ENCODE assay signal across 1 cellular context in the genomic region with DNA sequence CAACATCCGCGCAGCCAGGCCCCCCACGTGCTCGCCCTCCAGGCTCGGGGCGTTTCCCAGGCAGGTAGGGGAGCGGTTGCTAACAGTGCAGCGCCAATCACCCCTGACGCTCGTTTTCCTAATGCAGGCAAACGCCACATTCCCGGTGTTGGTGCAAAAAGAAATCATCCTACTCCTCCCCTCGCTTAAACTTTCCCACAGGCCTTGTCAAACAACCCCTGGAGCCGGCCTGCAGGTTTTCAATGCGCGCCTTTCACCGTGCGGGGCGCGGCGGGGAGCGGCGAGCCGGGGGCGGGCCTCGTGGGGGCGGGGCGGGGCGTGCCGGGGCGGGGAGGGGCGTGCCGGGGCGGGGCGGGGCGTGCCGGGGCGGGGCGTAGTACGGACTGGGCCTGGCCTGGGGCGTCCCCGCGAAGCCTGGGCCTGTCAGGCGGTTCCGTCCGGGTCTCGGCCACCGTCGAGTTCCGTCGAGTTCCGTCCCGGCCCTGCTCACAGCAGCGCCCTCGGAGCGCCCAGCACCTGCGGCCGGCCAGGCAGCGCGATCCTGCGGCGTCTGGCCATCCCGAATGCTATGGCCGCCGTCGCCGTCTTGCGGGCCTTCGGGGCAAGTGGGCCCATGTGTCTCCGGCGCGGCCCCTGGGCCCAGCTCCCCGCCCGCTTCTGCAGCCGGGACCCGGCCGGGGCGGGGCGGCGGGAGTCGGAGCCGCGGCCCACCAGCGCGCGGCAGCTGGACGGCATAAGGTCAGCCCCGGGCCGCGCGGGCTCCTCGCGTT.
TF ChIP-seq lines count a peak whose summit lies in the region.

A gene with protein sequence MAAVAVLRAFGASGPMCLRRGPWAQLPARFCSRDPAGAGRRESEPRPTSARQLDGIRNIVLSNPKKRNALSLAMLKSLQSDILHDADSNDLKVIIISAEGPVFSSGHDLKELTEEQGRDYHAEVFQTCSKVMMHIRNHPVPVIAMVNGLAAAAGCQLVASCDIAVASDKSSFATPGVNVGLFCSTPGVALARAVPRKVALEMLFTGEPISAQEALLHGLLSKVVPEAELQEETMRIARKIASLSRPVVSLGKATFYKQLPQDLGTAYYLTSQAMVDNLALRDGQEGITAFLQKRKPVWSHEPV (plus strand): TSS at position 374 of the 770 bp plus-strand sequence. CDS start 195 bp downstream, at position 569.

TF ChIP-seq in K562, 482 proteins besides CTCF, POLR2A, EP300 and RAD21 (continued from another document and continues in another):
- TF ChIP-seq, protein P1, sequence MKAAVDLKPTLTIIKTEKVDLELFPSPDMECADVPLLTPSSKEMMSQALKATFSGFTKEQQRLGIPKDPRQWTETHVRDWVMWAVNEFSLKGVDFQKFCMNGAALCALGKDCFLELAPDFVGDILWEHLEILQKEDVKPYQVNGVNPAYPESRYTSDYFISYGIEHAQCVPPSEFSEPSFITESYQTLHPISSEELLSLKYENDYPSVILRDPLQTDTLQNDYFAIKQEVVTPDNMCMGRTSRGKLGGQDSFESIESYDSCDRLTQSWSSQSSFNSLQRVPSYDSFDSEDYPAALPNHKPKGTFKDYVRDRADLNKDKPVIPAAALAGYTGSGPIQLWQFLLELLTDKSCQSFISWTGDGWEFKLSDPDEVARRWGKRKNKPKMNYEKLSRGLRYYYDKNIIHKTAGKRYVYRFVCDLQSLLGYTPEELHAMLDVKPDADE (conservative IDR thresholded peaks at IDR 0.05; ENCODE audit: control insufficient read depth, low read depth, low read length): no peak
- TF ChIP-seq, protein P2, sequence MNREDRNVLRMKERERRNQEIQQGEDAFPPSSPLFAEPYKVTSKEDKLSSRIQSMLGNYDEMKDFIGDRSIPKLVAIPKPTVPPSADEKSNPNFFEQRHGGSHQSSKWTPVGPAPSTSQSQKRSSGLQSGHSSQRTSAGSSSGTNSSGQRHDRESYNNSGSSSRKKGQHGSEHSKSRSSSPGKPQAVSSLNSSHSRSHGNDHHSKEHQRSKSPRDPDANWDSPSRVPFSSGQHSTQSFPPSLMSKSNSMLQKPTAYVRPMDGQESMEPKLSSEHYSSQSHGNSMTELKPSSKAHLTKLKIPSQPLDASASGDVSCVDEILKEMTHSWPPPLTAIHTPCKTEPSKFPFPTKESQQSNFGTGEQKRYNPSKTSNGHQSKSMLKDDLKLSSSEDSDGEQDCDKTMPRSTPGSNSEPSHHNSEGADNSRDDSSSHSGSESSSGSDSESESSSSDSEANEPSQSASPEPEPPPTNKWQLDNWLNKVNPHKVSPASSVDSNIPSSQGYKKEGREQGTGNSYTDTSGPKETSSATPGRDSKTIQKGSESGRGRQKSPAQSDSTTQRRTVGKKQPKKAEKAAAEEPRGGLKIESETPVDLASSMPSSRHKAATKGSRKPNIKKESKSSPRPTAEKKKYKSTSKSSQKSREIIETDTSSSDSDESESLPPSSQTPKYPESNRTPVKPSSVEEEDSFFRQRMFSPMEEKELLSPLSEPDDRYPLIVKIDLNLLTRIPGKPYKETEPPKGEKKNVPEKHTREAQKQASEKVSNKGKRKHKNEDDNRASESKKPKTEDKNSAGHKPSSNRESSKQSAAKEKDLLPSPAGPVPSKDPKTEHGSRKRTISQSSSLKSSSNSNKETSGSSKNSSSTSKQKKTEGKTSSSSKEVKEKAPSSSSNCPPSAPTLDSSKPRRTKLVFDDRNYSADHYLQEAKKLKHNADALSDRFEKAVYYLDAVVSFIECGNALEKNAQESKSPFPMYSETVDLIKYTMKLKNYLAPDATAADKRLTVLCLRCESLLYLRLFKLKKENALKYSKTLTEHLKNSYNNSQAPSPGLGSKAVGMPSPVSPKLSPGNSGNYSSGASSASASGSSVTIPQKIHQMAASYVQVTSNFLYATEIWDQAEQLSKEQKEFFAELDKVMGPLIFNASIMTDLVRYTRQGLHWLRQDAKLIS (CRISPR knock-in tag; IDR thresholded peaks at IDR 0.05): 0 out of 2 replicates have a peak, but pooled peaks have one; percentile 53
- TF ChIP-seq KLF1 (tag; IDR thresholded peaks at IDR 0.05) (0 out of 2 replicates have a peak, but pooled peaks have one; percentile 30), GATA2 (CRISPR knock-in tag; IDR thresholded peaks at IDR 0.05) (no peak), RBM14 (IDR thresholded peaks at IDR 0.05; ENCODE audit: borderline replicate concordance, insufficient read depth, low read depth, low read length) (no peak), NFIC (IDR thresholded peaks at IDR 0.05) (peak; percentile 65), ZNF584 (CRISPR knock-in tag; IDR thresholded peaks at IDR 0.05; ENCODE audit: low read depth) (peak; percentile 48; the same call in 1 of the 2 replicates), ARID2 (IDR thresholded peaks at IDR 0.05) (no peak), KDM2B (CRISPR knock-in tag; IDR thresholded peaks at IDR 0.05) (0 out of 2 replicates have a peak, but pooled peaks have one; percentile 76), PRPF4 (IDR thresholded peaks at IDR 0.05; ENCODE audit: insufficient read depth, low read depth, low read length, poor library complexity, severe bottlenecking) (no peak), POLR2H (tag; IDR thresholded peaks at IDR 0.05; ENCODE audit: low read depth) (no peak), KLF16 (IDR thresholded peaks at IDR 0.05) (no peak), TRIM28 (IDR thresholded peaks at IDR 0.05) (no peak), CBFA2T3 (IDR thresholded peaks at IDR 0.05) (no peak), ZNF668 (CRISPR knock-in tag; IDR thresholded peaks at IDR 0.05) (no peak), ZNF24 (IDR thresholded peaks at IDR 0.05) (no peak), MTA3 (IDR thresholded peaks at IDR 0.05; ENCODE audit: borderline replicate concordance) (peak; percentile 24; the same call in 1 of the 2 replicates), SUPT5H (IDR thresholded peaks at IDR 0.05) (peak; percentile 53), EWSR1 (IDR thresholded peaks at IDR 0.05; ENCODE audit: borderline replicate concordance, low read depth, partially characterized antibody) (no peak), TCFL5 (CRISPR knock-in tag; conservative IDR thresholded peaks at IDR 0.05) (no peak), NR4A1 (CRISPR knock-in tag; IDR thresholded peaks at IDR 0.05) (no peak), NR4A1 (tag; IDR thresholded peaks at IDR 0.05) (peak; percentile 74), KAT8 (IDR thresholded peaks at IDR 0.05; ENCODE audit: low read depth) (no peak), PURB (CRISPR knock-in tag; IDR thresholded peaks at IDR 0.05; ENCODE audit: low read depth) (no peak), NELFE (IDR thresholded peaks at IDR 0.05; ENCODE audit: insufficient read depth, insufficient read length) (no peak), ZNF431 (CRISPR knock-in tag; IDR thresholded peaks at IDR 0.05) (peak; percentile 71), PHF20 (IDR thresholded peaks at IDR 0.05; ENCODE audit: partially characterized antibody) (peak; percentile 80), NUFIP1 (IDR thresholded peaks at IDR 0.05; ENCODE audit: partially characterized antibody) (no peak), ZBTB7A (IDR thresholded peaks at IDR 0.05; ENCODE audit: borderline replicate concordance, control insufficient read depth, low read depth, low read length) (no peak), TEAD4 (IDR thresholded peaks at IDR 0.05; ENCODE audit: low read length) (no peak), TEAD4 (CRISPR knock-in tag; IDR thresholded peaks at IDR 0.05; ENCODE audit: borderline replicate concordance) (no peak), TBL1XR1 (IDR thresholded peaks at IDR 0.05; ENCODE audit: low read length in 2 of 2) (no peak; a peak in 1 of 4 replicates)
- TF ChIP-seq, protein P3, sequence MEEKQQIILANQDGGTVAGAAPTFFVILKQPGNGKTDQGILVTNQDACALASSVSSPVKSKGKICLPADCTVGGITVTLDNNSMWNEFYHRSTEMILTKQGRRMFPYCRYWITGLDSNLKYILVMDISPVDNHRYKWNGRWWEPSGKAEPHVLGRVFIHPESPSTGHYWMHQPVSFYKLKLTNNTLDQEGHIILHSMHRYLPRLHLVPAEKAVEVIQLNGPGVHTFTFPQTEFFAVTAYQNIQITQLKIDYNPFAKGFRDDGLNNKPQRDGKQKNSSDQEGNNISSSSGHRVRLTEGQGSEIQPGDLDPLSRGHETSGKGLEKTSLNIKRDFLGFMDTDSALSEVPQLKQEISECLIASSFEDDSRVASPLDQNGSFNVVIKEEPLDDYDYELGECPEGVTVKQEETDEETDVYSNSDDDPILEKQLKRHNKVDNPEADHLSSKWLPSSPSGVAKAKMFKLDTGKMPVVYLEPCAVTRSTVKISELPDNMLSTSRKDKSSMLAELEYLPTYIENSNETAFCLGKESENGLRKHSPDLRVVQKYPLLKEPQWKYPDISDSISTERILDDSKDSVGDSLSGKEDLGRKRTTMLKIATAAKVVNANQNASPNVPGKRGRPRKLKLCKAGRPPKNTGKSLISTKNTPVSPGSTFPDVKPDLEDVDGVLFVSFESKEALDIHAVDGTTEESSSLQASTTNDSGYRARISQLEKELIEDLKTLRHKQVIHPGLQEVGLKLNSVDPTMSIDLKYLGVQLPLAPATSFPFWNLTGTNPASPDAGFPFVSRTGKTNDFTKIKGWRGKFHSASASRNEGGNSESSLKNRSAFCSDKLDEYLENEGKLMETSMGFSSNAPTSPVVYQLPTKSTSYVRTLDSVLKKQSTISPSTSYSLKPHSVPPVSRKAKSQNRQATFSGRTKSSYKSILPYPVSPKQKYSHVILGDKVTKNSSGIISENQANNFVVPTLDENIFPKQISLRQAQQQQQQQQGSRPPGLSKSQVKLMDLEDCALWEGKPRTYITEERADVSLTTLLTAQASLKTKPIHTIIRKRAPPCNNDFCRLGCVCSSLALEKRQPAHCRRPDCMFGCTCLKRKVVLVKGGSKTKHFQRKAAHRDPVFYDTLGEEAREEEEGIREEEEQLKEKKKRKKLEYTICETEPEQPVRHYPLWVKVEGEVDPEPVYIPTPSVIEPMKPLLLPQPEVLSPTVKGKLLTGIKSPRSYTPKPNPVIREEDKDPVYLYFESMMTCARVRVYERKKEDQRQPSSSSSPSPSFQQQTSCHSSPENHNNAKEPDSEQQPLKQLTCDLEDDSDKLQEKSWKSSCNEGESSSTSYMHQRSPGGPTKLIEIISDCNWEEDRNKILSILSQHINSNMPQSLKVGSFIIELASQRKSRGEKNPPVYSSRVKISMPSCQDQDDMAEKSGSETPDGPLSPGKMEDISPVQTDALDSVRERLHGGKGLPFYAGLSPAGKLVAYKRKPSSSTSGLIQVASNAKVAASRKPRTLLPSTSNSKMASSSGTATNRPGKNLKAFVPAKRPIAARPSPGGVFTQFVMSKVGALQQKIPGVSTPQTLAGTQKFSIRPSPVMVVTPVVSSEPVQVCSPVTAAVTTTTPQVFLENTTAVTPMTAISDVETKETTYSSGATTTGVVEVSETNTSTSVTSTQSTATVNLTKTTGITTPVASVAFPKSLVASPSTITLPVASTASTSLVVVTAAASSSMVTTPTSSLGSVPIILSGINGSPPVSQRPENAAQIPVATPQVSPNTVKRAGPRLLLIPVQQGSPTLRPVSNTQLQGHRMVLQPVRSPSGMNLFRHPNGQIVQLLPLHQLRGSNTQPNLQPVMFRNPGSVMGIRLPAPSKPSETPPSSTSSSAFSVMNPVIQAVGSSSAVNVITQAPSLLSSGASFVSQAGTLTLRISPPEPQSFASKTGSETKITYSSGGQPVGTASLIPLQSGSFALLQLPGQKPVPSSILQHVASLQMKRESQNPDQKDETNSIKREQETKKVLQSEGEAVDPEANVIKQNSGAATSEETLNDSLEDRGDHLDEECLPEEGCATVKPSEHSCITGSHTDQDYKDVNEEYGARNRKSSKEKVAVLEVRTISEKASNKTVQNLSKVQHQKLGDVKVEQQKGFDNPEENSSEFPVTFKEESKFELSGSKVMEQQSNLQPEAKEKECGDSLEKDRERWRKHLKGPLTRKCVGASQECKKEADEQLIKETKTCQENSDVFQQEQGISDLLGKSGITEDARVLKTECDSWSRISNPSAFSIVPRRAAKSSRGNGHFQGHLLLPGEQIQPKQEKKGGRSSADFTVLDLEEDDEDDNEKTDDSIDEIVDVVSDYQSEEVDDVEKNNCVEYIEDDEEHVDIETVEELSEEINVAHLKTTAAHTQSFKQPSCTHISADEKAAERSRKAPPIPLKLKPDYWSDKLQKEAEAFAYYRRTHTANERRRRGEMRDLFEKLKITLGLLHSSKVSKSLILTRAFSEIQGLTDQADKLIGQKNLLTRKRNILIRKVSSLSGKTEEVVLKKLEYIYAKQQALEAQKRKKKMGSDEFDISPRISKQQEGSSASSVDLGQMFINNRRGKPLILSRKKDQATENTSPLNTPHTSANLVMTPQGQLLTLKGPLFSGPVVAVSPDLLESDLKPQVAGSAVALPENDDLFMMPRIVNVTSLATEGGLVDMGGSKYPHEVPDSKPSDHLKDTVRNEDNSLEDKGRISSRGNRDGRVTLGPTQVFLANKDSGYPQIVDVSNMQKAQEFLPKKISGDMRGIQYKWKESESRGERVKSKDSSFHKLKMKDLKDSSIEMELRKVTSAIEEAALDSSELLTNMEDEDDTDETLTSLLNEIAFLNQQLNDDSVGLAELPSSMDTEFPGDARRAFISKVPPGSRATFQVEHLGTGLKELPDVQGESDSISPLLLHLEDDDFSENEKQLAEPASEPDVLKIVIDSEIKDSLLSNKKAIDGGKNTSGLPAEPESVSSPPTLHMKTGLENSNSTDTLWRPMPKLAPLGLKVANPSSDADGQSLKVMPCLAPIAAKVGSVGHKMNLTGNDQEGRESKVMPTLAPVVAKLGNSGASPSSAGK (IDR thresholded peaks at IDR 0.05): peak; percentile 94
- TF ChIP-seq, protein P4, sequence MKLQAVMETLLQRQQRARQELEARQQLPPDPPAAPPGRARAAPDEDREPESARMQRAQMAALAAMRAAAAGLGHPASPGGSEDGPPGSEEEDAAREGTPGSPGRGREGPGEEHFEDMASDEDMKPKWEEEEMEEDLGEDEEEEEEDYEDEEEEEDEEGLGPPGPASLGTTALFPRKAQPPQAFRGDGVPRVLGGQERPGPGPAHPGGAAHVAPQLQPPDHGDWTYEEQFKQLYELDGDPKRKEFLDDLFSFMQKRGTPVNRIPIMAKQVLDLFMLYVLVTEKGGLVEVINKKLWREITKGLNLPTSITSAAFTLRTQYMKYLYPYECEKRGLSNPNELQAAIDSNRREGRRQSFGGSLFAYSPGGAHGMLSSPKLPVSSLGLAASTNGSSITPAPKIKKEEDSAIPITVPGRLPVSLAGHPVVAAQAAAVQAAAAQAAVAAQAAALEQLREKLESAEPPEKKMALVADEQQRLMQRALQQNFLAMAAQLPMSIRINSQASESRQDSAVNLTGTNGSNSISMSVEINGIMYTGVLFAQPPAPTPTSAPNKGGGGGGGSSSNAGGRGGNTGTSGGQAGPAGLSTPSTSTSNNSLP (IDR thresholded peaks at IDR 0.05; ENCODE audit: borderline replicate concordance, low read depth, low read length): no peak
- TF ChIP-seq, protein P5, sequence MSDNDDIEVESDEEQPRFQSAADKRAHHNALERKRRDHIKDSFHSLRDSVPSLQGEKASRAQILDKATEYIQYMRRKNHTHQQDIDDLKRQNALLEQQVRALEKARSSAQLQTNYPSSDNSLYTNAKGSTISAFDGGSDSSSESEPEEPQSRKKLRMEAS (CRISPR knock-in tag; IDR thresholded peaks at IDR 0.05): peak; percentile 78
- TF ChIP-seq, protein P6, sequence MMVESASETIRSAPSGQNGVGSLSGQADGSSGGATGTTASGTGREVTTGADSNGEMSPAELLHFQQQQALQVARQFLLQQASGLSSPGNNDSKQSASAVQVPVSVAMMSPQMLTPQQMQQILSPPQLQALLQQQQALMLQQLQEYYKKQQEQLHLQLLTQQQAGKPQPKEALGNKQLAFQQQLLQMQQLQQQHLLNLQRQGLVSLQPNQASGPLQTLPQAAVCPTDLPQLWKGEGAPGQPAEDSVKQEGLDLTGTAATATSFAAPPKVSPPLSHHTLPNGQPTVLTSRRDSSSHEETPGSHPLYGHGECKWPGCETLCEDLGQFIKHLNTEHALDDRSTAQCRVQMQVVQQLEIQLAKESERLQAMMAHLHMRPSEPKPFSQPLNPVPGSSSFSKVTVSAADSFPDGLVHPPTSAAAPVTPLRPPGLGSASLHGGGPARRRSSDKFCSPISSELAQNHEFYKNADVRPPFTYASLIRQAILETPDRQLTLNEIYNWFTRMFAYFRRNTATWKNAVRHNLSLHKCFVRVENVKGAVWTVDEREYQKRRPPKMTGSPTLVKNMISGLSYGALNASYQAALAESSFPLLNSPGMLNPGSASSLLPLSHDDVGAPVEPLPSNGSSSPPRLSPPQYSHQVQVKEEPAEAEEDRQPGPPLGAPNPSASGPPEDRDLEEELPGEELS (CRISPR knock-in tag; IDR thresholded peaks at IDR 0.05; ENCODE audit: borderline replicate concordance): peak; percentile 70; the same call in 1 of the 2 replicates
